In genomic region chr1:151493042-151493441, GRCh38 we compare ENCODE assay signal across 23 cellular contexts.
"Had no signal": no experiment of that assay in that cellular context is flagged by ENCODE, and none has a peak within 500 bp of the region (broad histone marks: within the 10 kb centered on the region; RNA-seq: fewer than 3 reads in every experiment).

No MANE protein-coding gene starts in this region.

- H3K36me3 ChIP-seq: MG63 had no signal

- H3K9me3 ChIP-seq: MG63, SK-N-SH had no signal

- H3K27me3 ChIP-seq: MG63 had no signal

- H3K4me3 ChIP-seq: MG63 had no signal

- H3K27ac ChIP-seq: RWPE1 had no signal

- ATAC-seq: Panc1, PC-3 had no signal

- DNase-seq: Karpas-422, KG1, MG63, NCI-H1092, NCI-H1105 treated with DMSO at 0.1 percent for 48 hours, NCI-H1417 treated with DMSO at 0.1 percent for 48 hours, NCI-H146, NCI-H1694 treated with DMSO at 0.1 percent for 48 hours, NCI-H1930, NCI-H2081, NCI-H2107, NCI-H226, NCI-H446, NCI-H510A, NCI-H524 treated with DMSO at 0.1 percent for 48 hours, NCI-H69, NCI-H774, PC-3, SHP77, SK-N-SH, SW 1271 had no signal
